Comparison of ENCODE assay signal across 8 cellular contexts in the genomic region with DNA sequence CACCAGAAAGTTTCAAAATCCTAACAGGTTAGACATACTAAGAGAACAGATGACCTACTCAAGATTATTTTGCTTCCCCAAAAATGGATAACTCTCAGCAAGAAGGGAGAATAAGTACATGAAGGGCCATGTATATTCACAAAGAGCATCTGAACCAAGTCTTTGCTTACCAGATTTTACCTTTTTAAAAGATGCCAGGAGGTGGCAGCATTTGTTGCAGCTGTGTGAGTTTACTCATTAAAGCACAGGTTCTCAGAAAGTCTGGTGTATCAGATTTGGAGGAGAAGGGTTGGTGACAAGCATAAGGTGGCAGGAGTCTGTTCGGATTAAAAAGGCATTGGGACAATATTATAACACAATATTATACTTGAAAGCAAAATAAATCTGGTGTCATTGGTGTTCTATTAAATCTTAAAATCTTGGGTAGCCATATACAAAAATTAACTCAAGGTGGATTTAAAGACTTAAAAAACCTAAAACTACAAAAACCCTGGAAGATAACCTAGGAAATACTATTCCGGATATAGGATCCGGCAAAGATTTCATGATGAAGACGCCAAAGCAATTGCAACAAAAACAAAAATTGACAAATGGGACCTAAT. TPM values are rescaled to one million over a fixed set of nuclear protein-coding genes. Genes with fewer than 3 reads are reported as not detected.
A peak's percentile ranks its signal among the peaks of the same experiment; 100 is the strongest.
DNase-seq lines count a peak whose midpoint lies in the region; ATAC-seq and TF ChIP-seq lines count a peak whose summit lies in the region.

No MANE protein-coding gene starts in this region.

- TF ChIP-seq RAD21 in liver (IDR thresholded peaks at IDR 0.05), result peak; percentile 94 to 96

- H3K27ac ChIP-seq in liver (ENCODE audit: low read depth in 1 of 2, low read length in 2 of 2), result no peak overlapping the region

- H3K4me3 ChIP-seq in liver (ENCODE audit: low read depth in 1 of 3, low read length in 3 of 3), result no peak overlapping the region

- peaks cover 17% of the 10 kb centered on the region for H3K4me1 Mint-ChIP-seq in stimulated activated effector memory CD8-positive, alpha-beta T cell treated with anti-CD3 and anti-CD28 coated beads, Interleukin-12 subunit alpha, Interleukin-12 subunit beta, amount 100 ng/mL, for 72 hours

- peak; percentile 3 to 12 (median 6) for DNase-seq in activated CD4-positive, CD25-positive, alpha-beta regulatory T cell (lab: John Stamatoyannopoulos, UW)
- no peak for DNase-seq in activated CD4-positive, CD25-positive, alpha-beta regulatory T cell treated with anti-CD3 and anti-CD28 coated beads, Interleukin-2, amount 50 U/mL, for 72 hours
- DNase-seq in NCI-H146 treated with DMSO at 0.1 percent for 48 hours (lab: John Stamatoyannopoulos, UW; ENCODE audit: unreplicated experiment) (peak; percentile 8), T-helper 9 cell (peak; percentile 21), cerebellum (ENCODE audit: low spot score) (peak; percentile 62)
- peak; percentile 12 to 68 for DNase-seq in stimulated activated effector memory CD8-positive, alpha-beta T cell treated with anti-CD3 and anti-CD28 coated beads, Interleukin-12 subunit alpha, Interleukin-12 subunit beta, amount 100 ng/mL, for 72 hours (ENCODE audit: low spot score in 2 of 2)

- ATAC-seq in HG02571 (IDR thresholded peaks at IDR 0.05; ENCODE audit: unreplicated experiment), result peak; percentile 66
- peak; percentile 82 for ATAC-seq in stimulated activated effector memory CD8-positive, alpha-beta T cell treated with anti-CD3 and anti-CD28 coated beads, Interleukin-12 subunit alpha, Interleukin-12 subunit beta, amount 100 ng/mL, for 72 hours

- no peak overlapping the region for H3K9ac ChIP-seq in liver (ENCODE audit: low read depth in 1 of 2, low read length in 2 of 2)

- no peak overlapping the region for H3K27ac Mint-ChIP-seq in stimulated activated effector memory CD8-positive, alpha-beta T cell treated with anti-CD3 and anti-CD28 coated beads, Interleukin-12 subunit alpha, Interleukin-12 subunit beta, amount 100 ng/mL, for 72 hours

- no peaks in the 10 kb centered on the region for H3K9me3 ChIP-seq in liver (ENCODE audit: control insufficient read depth in 4 of 4, low read length in 3 of 4)

- H3K36me3 Mint-ChIP-seq in stimulated activated effector memory CD8-positive, alpha-beta T cell treated with anti-CD3 and anti-CD28 coated beads, Interleukin-12 subunit alpha, Interleukin-12 subunit beta, amount 100 ng/mL, for 72 hours, result no peaks in the 10 kb centered on the region

- H3K4me1 ChIP-seq in liver (ENCODE audit: control insufficient read depth in 4 of 4, insufficient read depth in 4 of 4, low read length in 3 of 4), result peaks cover 1 to 2% (median 2%) of the 10 kb centered on the region in 4 donors

- no peaks in the 10 kb centered on the region for H3K9me3 Mint-ChIP-seq in stimulated activated effector memory CD8-positive, alpha-beta T cell treated with anti-CD3 and anti-CD28 coated beads, Interleukin-12 subunit alpha, Interleukin-12 subunit beta, amount 100 ng/mL, for 72 hours

- 30% methylated on average over 4 of the region's 4 CpGs for WGBS in liver

- no peak overlapping the region for H3K4me3 Mint-ChIP-seq in stimulated activated effector memory CD8-positive, alpha-beta T cell treated with anti-CD3 and anti-CD28 coated beads, Interleukin-12 subunit alpha, Interleukin-12 subunit beta, amount 100 ng/mL, for 72 hours

- H3K27me3 ChIP-seq in liver (ENCODE audit: control insufficient read depth in 4 of 4, insufficient read depth in 4 of 4, low read length in 3 of 4), result no peaks in the 10 kb centered on the region

- peak; percentile 66 for TF ChIP-seq CTCF in liver (IDR thresholded peaks at IDR 0.05; ENCODE audit: low read depth, low read length, missing input control)

- H3K36me3 ChIP-seq in liver (ENCODE audit: control insufficient read depth in 4 of 4, insufficient read depth in 3 of 4, low read depth in 1 of 4, low read length in 3 of 4), result no peaks in the 10 kb centered on the region

TF ChIP-seq in liver, 16 proteins besides CTCF, POLR2A, EP300 and RAD21:
- TF ChIP-seq, protein P1, sequence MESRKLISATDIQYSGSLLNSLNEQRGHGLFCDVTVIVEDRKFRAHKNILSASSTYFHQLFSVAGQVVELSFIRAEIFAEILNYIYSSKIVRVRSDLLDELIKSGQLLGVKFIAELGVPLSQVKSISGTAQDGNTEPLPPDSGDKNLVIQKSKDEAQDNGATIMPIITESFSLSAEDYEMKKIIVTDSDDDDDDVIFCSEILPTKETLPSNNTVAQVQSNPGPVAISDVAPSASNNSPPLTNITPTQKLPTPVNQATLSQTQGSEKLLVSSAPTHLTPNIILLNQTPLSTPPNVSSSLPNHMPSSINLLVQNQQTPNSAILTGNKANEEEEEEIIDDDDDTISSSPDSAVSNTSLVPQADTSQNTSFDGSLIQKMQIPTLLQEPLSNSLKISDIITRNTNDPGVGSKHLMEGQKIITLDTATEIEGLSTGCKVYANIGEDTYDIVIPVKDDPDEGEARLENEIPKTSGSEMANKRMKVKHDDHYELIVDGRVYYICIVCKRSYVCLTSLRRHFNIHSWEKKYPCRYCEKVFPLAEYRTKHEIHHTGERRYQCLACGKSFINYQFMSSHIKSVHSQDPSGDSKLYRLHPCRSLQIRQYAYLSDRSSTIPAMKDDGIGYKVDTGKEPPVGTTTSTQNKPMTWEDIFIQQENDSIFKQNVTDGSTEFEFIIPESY (IDR thresholded peaks at IDR 0.05), result peak; percentile 7
- no peak for TF ChIP-seq YY1 (IDR thresholded peaks at IDR 0.05)
TF ChIP-seq in liver: peak in this region for 1.

RNA-seq across cellular contexts. Expression of gene NFKB1, which starts 51.3 kb away (rescaled TPM):
- total RNA-seq in cerebellum (11.1 TPM), liver (10 to 100 TPM; 15.7 to 23.0 TPM)
- 10 to 100 TPM in 1 of 2 donors, 1 to 10 TPM in 1; 5.1 to 11.2 TPM for polyA plus RNA-seq in liver
